19 cellular contexts compared by ENCODE assay signal in genomic region chr1:51280321-51281096, GRCh38. TPM values are rescaled to one million over a fixed set of nuclear protein-coding genes. Genes with fewer than 3 reads are reported as not detected.
DNase-seq lines count a peak whose midpoint lies in the region; ATAC-seq and TF ChIP-seq lines count a peak whose summit lies in the region.
"Had no signal": no experiment of that assay in that cellular context is flagged by ENCODE, and none has a peak within 500 bp of the region (broad histone marks: within the 10 kb centered on the region; RNA-seq: fewer than 3 reads in every experiment).

No MANE protein-coding gene starts in this region.

- peaks cover 32% of the 10 kb centered on the region for H3K4me1 Mint-ChIP-seq in stimulated activated effector memory CD8-positive, alpha-beta T cell treated with anti-CD3 and anti-CD28 coated beads, Interleukin-12 subunit alpha, Interleukin-12 subunit beta, amount 100 ng/mL, for 72 hours
- H3K4me1 Mint-ChIP-seq: CD4-positive, CD25-positive, alpha-beta regulatory T cell had no signal

- no peak overlapping the region for H3K4me3 Mint-ChIP-seq in stimulated activated effector memory CD8-positive, alpha-beta T cell treated with anti-CD3 and anti-CD28 coated beads, Interleukin-12 subunit alpha, Interleukin-12 subunit beta, amount 100 ng/mL, for 72 hours
- H3K4me3 Mint-ChIP-seq: CD4-positive, CD25-positive, alpha-beta regulatory T cell had no signal

- no peaks in the 10 kb centered on the region for H3K27me3 ChIP-seq in ovary
- H3K27me3 ChIP-seq: Peyer's patch had no signal

- peak; percentile 80 for DNase-seq in DMS79 (lab: John Stamatoyannopoulos, UW)
- DNase-seq in NCI-H446 treated with DMSO at 0.1 percent for 48 hours (lab: John Stamatoyannopoulos, UW): peak; percentile 13
- peak; percentile 50 for DNase-seq in astrocyte of the hippocampus (ENCODE audit: low read depth, low spot score)
- peak; percentile 17 for DNase-seq in iris pigment epithelial cell (ENCODE audit: low read depth)
- no peak for DNase-seq in ovary
- no peak for DNase-seq in stimulated activated effector memory CD8-positive, alpha-beta T cell treated with anti-CD3 and anti-CD28 coated beads, Interleukin-12 subunit alpha, Interleukin-12 subunit beta, amount 100 ng/mL, for 72 hours (ENCODE audit: low spot score in 2 of 2)
- no peak for DNase-seq in COLO668 (lab: John Stamatoyannopoulos, UW; ENCODE audit: unreplicated experiment)
- DNase-seq: AML-193; CD4-positive, CD25-positive, alpha-beta regulatory T cell; DND-41; GF-D8; NCI-H1105 treated with DMSO at 0.1 percent for 48 hours; NCI-H1930; NCI-H2171; NCI-H510A; NCI-H82; Peyer's patch; SHP77 treated with DMSO at 0.1 percent for 48 hours had no signal

- no peaks in the 10 kb centered on the region for H3K36me3 ChIP-seq in ovary
- H3K36me3 ChIP-seq: Peyer's patch had no signal

- H3K27ac ChIP-seq in ovary: no peak overlapping the region
- H3K27ac ChIP-seq: Peyer's patch had no signal

- H3K9me3 ChIP-seq in ovary: no peaks in the 10 kb centered on the region
- H3K9me3 ChIP-seq: Peyer's patch had no signal

- intact Hi-C loops in ovary (cut with DNase I): no loop called here

- no peak overlapping the region for H3K4me3 ChIP-seq in ovary
- H3K4me3 ChIP-seq: Peyer's patch had no signal

- H3K27ac Mint-ChIP-seq in stimulated activated effector memory CD8-positive, alpha-beta T cell treated with anti-CD3 and anti-CD28 coated beads, Interleukin-12 subunit alpha, Interleukin-12 subunit beta, amount 100 ng/mL, for 72 hours: no peak overlapping the region
- H3K27ac Mint-ChIP-seq: CD4-positive, CD25-positive, alpha-beta regulatory T cell had no signal

- H3K4me1 ChIP-seq in ovary (ENCODE audit: insufficient read depth): peaks cover 4% of the 10 kb centered on the region

- 85% methylated on average over 5 of the region's 5 CpGs for WGBS in ovary, 3 donors

- ATAC-seq in stimulated activated effector memory CD8-positive, alpha-beta T cell treated with anti-CD3 and anti-CD28 coated beads, Interleukin-12 subunit alpha, Interleukin-12 subunit beta, amount 100 ng/mL, for 72 hours: no peak
- no peak for ATAC-seq in GM21528 (IDR thresholded peaks at IDR 0.05; ENCODE audit: low FRiP score, unreplicated experiment)

- no peak for TF ChIP-seq EP300 in ovary (IDR thresholded peaks at IDR 0.05)

- no peaks in the 10 kb centered on the region for H3K9me3 Mint-ChIP-seq in stimulated activated effector memory CD8-positive, alpha-beta T cell treated with anti-CD3 and anti-CD28 coated beads, Interleukin-12 subunit alpha, Interleukin-12 subunit beta, amount 100 ng/mL, for 72 hours
- H3K9me3 Mint-ChIP-seq: CD4-positive, CD25-positive, alpha-beta regulatory T cell had no signal

- TF ChIP-seq CTCF in ovary (IDR thresholded peaks at IDR 0.05): no peak

- H3K36me3 Mint-ChIP-seq in stimulated activated effector memory CD8-positive, alpha-beta T cell treated with anti-CD3 and anti-CD28 coated beads, Interleukin-12 subunit alpha, Interleukin-12 subunit beta, amount 100 ng/mL, for 72 hours: peaks cover 7% of the 10 kb centered on the region

- no peak for TF ChIP-seq POLR2A in ovary (IDR thresholded peaks at IDR 0.05)

RNA-seq across cellular contexts. Expression of gene RNF11, which starts 44.4 kb away (rescaled TPM):
- total RNA-seq in ovary: 100 to 1,000 TPM; 108 to 209 (median 126) TPM
- 100 to 1,000 TPM; 124 to 138 TPM for polyA plus RNA-seq in ovary

RNA-seq across cellular contexts. Expression of gene TTC39A, which starts 49.9 kb away (rescaled TPM):
- 10 to 100 TPM in 1 of 7 donors, 1 to 10 TPM in 1, under 1 TPM in 5; 0.28 to 10.7 (median 0.62) TPM for total RNA-seq in ovary
- polyA plus RNA-seq in ovary: 1 to 10 TPM in 1 of 2 donors, under 1 TPM in 1; 0.47 to 1.2 TPM
- total RNA-seq: CD4-positive, CD25-positive, alpha-beta regulatory T cell had no signal

Comparison
In these comparisons a context has a peak if more than half of its experiments do, and no peak if none do; other contexts are left out.
1. DNase-seq: peak in DMS79 (single experiment), NCI-H446 treated with DMSO at 0.1 percent for 48 hours (single experiment), astrocyte of the hippocampus (single experiment) and iris pigment epithelial cell (single experiment); none in ovary (0 of 5), stimulated activated effector memory CD8-positive, alpha-beta T cell treated with anti-CD3 and anti-CD28 coated beads, Interleukin-12 subunit alpha, Interleukin-12 subunit beta, amount 100 ng/mL, for 72 hours (0 of 2) and COLO668 (single experiment).